1 cellular context compared by ENCODE assay signal in the genomic region with DNA sequence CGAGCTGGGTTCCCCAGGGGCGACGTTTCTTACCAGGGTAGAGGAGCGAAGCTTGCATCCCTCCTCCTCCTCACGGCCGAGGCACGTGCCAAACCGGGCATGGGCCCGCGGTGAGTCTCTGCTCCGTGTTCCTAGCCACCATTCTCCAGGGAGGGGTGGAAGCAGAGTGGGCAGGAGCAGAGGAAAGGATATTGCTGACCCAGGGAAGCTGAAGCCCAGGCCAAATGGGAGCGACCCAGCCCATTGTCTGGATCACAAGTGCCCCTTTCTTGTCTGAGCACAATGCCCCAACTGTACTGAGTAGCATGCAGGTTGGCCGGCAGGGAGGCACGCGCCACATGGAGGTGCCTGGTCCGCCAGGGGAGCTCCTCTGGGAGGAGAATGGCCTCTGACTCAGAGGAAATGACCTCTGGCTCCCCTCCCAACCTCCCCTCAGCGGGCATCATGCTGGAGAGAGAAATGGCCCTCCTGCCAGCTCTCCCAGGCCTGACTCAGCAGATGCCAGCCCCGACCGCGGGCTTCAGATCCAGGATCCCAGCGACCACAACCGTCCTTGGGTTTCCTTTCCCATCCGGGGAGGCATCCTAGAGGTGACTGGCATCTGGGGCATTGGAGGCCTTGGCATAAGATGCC.
TF ChIP-seq lines count a peak whose summit lies in the region.

No MANE protein-coding gene starts in this region.

TF ChIP-seq in WTC11, 78 proteins besides CTCF, POLR2A, EP300 and RAD21 (continued from another document and continues in another):
- TF ChIP-seq, protein P1, sequence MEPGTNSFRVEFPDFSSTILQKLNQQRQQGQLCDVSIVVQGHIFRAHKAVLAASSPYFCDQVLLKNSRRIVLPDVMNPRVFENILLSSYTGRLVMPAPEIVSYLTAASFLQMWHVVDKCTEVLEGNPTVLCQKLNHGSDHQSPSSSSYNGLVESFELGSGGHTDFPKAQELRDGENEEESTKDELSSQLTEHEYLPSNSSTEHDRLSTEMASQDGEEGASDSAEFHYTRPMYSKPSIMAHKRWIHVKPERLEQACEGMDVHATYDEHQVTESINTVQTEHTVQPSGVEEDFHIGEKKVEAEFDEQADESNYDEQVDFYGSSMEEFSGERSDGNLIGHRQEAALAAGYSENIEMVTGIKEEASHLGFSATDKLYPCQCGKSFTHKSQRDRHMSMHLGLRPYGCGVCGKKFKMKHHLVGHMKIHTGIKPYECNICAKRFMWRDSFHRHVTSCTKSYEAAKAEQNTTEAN (CRISPR knock-in tag; IDR thresholded peaks at IDR 0.05), result no peak
- TF ChIP-seq, protein P2, sequence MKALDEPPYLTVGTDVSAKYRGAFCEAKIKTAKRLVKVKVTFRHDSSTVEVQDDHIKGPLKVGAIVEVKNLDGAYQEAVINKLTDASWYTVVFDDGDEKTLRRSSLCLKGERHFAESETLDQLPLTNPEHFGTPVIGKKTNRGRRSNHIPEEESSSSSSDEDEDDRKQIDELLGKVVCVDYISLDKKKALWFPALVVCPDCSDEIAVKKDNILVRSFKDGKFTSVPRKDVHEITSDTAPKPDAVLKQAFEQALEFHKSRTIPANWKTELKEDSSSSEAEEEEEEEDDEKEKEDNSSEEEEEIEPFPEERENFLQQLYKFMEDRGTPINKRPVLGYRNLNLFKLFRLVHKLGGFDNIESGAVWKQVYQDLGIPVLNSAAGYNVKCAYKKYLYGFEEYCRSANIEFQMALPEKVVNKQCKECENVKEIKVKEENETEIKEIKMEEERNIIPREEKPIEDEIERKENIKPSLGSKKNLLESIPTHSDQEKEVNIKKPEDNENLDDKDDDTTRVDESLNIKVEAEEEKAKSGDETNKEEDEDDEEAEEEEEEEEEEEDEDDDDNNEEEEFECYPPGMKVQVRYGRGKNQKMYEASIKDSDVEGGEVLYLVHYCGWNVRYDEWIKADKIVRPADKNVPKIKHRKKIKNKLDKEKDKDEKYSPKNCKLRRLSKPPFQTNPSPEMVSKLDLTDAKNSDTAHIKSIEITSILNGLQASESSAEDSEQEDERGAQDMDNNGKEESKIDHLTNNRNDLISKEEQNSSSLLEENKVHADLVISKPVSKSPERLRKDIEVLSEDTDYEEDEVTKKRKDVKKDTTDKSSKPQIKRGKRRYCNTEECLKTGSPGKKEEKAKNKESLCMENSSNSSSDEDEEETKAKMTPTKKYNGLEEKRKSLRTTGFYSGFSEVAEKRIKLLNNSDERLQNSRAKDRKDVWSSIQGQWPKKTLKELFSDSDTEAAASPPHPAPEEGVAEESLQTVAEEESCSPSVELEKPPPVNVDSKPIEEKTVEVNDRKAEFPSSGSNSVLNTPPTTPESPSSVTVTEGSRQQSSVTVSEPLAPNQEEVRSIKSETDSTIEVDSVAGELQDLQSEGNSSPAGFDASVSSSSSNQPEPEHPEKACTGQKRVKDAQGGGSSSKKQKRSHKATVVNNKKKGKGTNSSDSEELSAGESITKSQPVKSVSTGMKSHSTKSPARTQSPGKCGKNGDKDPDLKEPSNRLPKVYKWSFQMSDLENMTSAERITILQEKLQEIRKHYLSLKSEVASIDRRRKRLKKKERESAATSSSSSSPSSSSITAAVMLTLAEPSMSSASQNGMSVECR (CRISPR knock-in tag; IDR thresholded peaks at IDR 0.05; ENCODE audit: borderline replicate concordance), result no peak; the same call in 1 of the 2 replicates
- TF ChIP-seq, protein P3, sequence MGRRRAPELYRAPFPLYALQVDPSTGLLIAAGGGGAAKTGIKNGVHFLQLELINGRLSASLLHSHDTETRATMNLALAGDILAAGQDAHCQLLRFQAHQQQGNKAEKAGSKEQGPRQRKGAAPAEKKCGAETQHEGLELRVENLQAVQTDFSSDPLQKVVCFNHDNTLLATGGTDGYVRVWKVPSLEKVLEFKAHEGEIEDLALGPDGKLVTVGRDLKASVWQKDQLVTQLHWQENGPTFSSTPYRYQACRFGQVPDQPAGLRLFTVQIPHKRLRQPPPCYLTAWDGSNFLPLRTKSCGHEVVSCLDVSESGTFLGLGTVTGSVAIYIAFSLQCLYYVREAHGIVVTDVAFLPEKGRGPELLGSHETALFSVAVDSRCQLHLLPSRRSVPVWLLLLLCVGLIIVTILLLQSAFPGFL (CRISPR knock-in tag; IDR thresholded peaks at IDR 0.05; ENCODE audit: borderline replicate concordance), result no peak
- TF ChIP-seq, protein P4, sequence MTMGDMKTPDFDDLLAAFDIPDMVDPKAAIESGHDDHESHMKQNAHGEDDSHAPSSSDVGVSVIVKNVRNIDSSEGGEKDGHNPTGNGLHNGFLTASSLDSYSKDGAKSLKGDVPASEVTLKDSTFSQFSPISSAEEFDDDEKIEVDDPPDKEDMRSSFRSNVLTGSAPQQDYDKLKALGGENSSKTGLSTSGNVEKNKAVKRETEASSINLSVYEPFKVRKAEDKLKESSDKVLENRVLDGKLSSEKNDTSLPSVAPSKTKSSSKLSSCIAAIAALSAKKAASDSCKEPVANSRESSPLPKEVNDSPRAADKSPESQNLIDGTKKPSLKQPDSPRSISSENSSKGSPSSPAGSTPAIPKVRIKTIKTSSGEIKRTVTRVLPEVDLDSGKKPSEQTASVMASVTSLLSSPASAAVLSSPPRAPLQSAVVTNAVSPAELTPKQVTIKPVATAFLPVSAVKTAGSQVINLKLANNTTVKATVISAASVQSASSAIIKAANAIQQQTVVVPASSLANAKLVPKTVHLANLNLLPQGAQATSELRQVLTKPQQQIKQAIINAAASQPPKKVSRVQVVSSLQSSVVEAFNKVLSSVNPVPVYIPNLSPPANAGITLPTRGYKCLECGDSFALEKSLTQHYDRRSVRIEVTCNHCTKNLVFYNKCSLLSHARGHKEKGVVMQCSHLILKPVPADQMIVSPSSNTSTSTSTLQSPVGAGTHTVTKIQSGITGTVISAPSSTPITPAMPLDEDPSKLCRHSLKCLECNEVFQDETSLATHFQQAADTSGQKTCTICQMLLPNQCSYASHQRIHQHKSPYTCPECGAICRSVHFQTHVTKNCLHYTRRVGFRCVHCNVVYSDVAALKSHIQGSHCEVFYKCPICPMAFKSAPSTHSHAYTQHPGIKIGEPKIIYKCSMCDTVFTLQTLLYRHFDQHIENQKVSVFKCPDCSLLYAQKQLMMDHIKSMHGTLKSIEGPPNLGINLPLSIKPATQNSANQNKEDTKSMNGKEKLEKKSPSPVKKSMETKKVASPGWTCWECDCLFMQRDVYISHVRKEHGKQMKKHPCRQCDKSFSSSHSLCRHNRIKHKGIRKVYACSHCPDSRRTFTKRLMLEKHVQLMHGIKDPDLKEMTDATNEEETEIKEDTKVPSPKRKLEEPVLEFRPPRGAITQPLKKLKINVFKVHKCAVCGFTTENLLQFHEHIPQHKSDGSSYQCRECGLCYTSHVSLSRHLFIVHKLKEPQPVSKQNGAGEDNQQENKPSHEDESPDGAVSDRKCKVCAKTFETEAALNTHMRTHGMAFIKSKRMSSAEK (CRISPR knock-in tag; IDR thresholded peaks at IDR 0.05; ENCODE audit: borderline replicate concordance), result no peak
- TF ChIP-seq, protein P5, sequence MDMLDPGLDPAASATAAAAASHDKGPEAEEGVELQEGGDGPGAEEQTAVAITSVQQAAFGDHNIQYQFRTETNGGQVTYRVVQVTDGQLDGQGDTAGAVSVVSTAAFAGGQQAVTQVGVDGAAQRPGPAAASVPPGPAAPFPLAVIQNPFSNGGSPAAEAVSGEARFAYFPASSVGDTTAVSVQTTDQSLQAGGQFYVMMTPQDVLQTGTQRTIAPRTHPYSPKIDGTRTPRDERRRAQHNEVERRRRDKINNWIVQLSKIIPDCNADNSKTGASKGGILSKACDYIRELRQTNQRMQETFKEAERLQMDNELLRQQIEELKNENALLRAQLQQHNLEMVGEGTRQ (CRISPR knock-in tag; IDR thresholded peaks at IDR 0.05), result peak; percentile 48
- TF ChIP-seq NR1H2 (CRISPR knock-in tag; IDR thresholded peaks at IDR 0.05) (no peak), SOX15 (CRISPR knock-in tag; IDR thresholded peaks at IDR 0.05) (no peak), KAT7 (CRISPR knock-in tag; IDR thresholded peaks at IDR 0.05; ENCODE audit: borderline replicate concordance) (peak; percentile 77; the same call in 1 of the 2 replicates), ETV6 (CRISPR knock-in tag; IDR thresholded peaks at IDR 0.05) (peak; percentile 62; the same call in 1 of the 2 replicates), TP53 (CRISPR knock-in tag; IDR thresholded peaks at IDR 0.05) (no peak), ZNF317 (CRISPR knock-in tag; IDR thresholded peaks at IDR 0.05; ENCODE audit: borderline replicate concordance, low read depth) (no peak), ZNF423 (CRISPR knock-in tag; IDR thresholded peaks at IDR 0.05) (0 out of 2 replicates have a peak, but pooled peaks have one; percentile 17), TEAD4 (CRISPR knock-in tag; IDR thresholded peaks at IDR 0.05) (no peak), ATF1 (CRISPR knock-in tag; IDR thresholded peaks at IDR 0.05) (no peak), RORB (CRISPR knock-in tag; IDR thresholded peaks at IDR 0.05) (no peak), FOXJ3 (CRISPR knock-in tag; IDR thresholded peaks at IDR 0.05; ENCODE audit: borderline replicate concordance) (no peak), ZBTB21 (CRISPR knock-in tag; IDR thresholded peaks at IDR 0.05; ENCODE audit: borderline replicate concordance) (no peak), JAZF1 (CRISPR knock-in tag; IDR thresholded peaks at IDR 0.05) (no peak), ZNF263 (CRISPR knock-in tag; IDR thresholded peaks at IDR 0.05; ENCODE audit: low read depth) (no peak), CBFB (CRISPR knock-in tag; IDR thresholded peaks at IDR 0.05; ENCODE audit: low read depth) (no peak)
- TF ChIP-seq, protein P6, sequence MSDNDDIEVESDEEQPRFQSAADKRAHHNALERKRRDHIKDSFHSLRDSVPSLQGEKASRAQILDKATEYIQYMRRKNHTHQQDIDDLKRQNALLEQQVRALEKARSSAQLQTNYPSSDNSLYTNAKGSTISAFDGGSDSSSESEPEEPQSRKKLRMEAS (CRISPR knock-in tag; IDR thresholded peaks at IDR 0.05), result peak; percentile 88
- TF ChIP-seq, protein P7, sequence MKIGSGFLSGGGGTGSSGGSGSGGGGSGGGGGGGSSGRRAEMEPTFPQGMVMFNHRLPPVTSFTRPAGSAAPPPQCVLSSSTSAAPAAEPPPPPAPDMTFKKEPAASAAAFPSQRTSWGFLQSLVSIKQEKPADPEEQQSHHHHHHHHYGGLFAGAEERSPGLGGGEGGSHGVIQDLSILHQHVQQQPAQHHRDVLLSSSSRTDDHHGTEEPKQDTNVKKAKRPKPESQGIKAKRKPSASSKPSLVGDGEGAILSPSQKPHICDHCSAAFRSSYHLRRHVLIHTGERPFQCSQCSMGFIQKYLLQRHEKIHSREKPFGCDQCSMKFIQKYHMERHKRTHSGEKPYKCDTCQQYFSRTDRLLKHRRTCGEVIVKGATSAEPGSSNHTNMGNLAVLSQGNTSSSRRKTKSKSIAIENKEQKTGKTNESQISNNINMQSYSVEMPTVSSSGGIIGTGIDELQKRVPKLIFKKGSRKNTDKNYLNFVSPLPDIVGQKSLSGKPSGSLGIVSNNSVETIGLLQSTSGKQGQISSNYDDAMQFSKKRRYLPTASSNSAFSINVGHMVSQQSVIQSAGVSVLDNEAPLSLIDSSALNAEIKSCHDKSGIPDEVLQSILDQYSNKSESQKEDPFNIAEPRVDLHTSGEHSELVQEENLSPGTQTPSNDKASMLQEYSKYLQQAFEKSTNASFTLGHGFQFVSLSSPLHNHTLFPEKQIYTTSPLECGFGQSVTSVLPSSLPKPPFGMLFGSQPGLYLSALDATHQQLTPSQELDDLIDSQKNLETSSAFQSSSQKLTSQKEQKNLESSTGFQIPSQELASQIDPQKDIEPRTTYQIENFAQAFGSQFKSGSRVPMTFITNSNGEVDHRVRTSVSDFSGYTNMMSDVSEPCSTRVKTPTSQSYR (CRISPR knock-in tag; IDR thresholded peaks at IDR 0.05), result 0 out of 2 replicates have a peak, but pooled peaks have one; percentile 21
- TF ChIP-seq, protein P8, sequence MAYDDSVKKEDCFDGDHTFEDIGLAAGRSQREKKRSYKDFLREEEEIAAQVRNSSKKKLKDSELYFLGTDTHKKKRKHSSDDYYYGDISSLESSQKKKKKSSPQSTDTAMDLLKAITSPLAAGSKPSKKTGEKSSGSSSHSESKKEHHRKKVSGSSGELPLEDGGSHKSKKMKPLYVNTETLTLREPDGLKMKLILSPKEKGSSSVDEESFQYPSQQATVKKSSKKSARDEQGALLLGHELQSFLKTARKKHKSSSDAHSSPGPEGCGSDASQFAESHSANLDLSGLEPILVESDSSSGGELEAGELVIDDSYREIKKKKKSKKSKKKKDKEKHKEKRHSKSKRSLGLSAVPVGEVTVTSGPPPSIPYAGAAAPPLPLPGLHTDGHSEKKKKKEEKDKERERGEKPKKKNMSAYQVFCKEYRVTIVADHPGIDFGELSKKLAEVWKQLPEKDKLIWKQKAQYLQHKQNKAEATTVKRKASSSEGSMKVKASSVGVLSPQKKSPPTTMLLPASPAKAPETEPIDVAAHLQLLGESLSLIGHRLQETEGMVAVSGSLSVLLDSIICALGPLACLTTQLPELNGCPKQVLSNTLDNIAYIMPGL (CRISPR knock-in tag; IDR thresholded peaks at IDR 0.05), result no peak
- TF ChIP-seq, protein P9, sequence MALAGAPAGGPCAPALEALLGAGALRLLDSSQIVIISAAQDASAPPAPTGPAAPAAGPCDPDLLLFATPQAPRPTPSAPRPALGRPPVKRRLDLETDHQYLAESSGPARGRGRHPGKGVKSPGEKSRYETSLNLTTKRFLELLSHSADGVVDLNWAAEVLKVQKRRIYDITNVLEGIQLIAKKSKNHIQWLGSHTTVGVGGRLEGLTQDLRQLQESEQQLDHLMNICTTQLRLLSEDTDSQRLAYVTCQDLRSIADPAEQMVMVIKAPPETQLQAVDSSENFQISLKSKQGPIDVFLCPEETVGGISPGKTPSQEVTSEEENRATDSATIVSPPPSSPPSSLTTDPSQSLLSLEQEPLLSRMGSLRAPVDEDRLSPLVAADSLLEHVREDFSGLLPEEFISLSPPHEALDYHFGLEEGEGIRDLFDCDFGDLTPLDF (CRISPR knock-in tag; IDR thresholded peaks at IDR 0.05), result no peak
- TF ChIP-seq, protein P10, sequence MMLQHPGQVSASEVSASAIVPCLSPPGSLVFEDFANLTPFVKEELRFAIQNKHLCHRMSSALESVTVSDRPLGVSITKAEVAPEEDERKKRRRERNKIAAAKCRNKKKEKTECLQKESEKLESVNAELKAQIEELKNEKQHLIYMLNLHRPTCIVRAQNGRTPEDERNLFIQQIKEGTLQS (CRISPR knock-in tag; conservative IDR thresholded peaks at IDR 0.05), result no peak
- TF ChIP-seq, protein P11, sequence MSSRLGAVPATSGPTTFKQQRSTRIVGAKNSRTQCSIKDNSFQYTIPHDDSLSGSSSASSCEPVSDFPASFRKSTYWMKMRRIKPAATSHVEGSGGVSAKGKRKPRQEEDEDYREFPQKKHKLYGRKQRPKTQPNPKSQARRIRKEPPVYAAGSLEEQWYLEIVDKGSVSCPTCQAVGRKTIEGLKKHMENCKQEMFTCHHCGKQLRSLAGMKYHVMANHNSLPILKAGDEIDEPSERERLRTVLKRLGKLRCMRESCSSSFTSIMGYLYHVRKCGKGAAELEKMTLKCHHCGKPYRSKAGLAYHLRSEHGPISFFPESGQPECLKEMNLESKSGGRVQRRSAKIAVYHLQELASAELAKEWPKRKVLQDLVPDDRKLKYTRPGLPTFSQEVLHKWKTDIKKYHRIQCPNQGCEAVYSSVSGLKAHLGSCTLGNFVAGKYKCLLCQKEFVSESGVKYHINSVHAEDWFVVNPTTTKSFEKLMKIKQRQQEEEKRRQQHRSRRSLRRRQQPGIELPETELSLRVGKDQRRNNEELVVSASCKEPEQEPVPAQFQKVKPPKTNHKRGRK (CRISPR knock-in tag; IDR thresholded peaks at IDR 0.05; ENCODE audit: borderline replicate concordance), result no peak
